ENCODE assay signal across 9 cellular contexts in genomic region chr22:22818861-22819855, GRCh38.
DNase-seq lines count a peak whose midpoint lies in the region; ATAC-seq and TF ChIP-seq lines count a peak whose summit lies in the region.
"Had no signal": no experiment of that assay in that cellular context is flagged by ENCODE, and none has a peak within 500 bp of the region (broad histone marks: within the 10 kb centered on the region; RNA-seq: fewer than 3 reads in every experiment).

No MANE protein-coding gene starts in this region.

- H3K9me3 ChIP-seq in trophoblast cell (ENCODE audit: insufficient read depth, low read depth, low read length) = peaks cover 35% of the 10 kb centered on the region

- no peaks in the 10 kb centered on the region for H3K36me3 ChIP-seq in trophoblast cell (ENCODE audit: control insufficient read depth in 1 of 2, insufficient read depth in 2 of 2, low read length in 2 of 2)

- H4K12ac ChIP-seq in trophoblast cell (ENCODE audit: low read depth, low read length) = no peak overlapping the region

- no peak overlapping the region for H3K18ac ChIP-seq in trophoblast cell (ENCODE audit: low read length)

- CTCF ChIA-PET in activated B cell treated with CpG ODN at 0.5 μM for 24 hours (lab: Charles Lee) = interaction anchor here (1.5 to 1.8 kb wide), 3 partner anchors 9 to 136 kb away, joined by 5 to 9 read pairs (median 5); no protein-coding TSS in a partner anchor

- peaks cover 18% of the 10 kb centered on the region for H3K27me3 Mint-ChIP-seq in activated B cell treated with CpG ODN at 0.5 μM for 24 hours
- peaks cover 4 to 17% of the 10 kb centered on the region in 2 donors for H3K27me3 Mint-ChIP-seq in stimulated activated naive B cell treated with anti-CD40 and anti-IgM and Interleukin-4, amounts not matched to agents 10 μg/mL and 1 μg/mL and 100 μg/mL, for 72 hours

- no peak overlapping the region for H3K9ac ChIP-seq in trophoblast cell (ENCODE audit: low read length)

- H4K91ac ChIP-seq in trophoblast cell (ENCODE audit: low read depth, low read length) = no peak overlapping the region

- no peaks in the 10 kb centered on the region for H3K79me2 ChIP-seq in trophoblast cell (ENCODE audit: control insufficient read depth, insufficient read depth, low read length, poor library complexity)

- ATAC-seq in HG03108 (IDR thresholded peaks at IDR 0.05; ENCODE audit: unreplicated experiment) (peak; percentile 50), activated B cell treated with CpG ODN at 0.5 μM for 24 hours (ENCODE audit: low read depth) (peak; percentile 72), HG03039 (IDR thresholded peaks at IDR 0.05; ENCODE audit: unreplicated experiment) (no peak)
- ATAC-seq in stimulated activated naive B cell treated with anti-CD40 and anti-IgM and Interleukin-4, amounts not matched to agents 10 μg/mL and 1 μg/mL and 100 μg/mL, for 72 hours (replicated peaks) = peak; percentile 81 to 83

- peak; percentile 25 for DNase-seq in activated CD4-positive, alpha-beta T cell treated with anti-CD3 and anti-CD28 coated beads, Interleukin-2, amount 50 U/mL, for 1 hour
- no peak for DNase-seq in activated CD4-positive, alpha-beta T cell treated with anti-CD3 and anti-CD28 coated beads for 1 hour
- no peak for DNase-seq in activated B cell treated with CpG ODN at 0.5 μM for 24 hours
- no peak for DNase-seq in stimulated activated naive B cell treated with anti-CD40 and anti-IgM and Interleukin-4, amounts not matched to agents 10 μg/mL and 1 μg/mL and 100 μg/mL, for 72 hours
- no peak for DNase-seq in T1000 (lab: John Stamatoyannopoulos, UW)
- DNase-seq in trophoblast cell = no peak
- DNase-seq: amygdala had no signal

- no peak overlapping the region for H2AK5ac ChIP-seq in trophoblast cell (ENCODE audit: low read length)

- H2BK120ac ChIP-seq in trophoblast cell (ENCODE audit: insufficient read depth, low read length, poor library complexity) = no peak overlapping the region

- H3K4me1 Mint-ChIP-seq in activated B cell treated with CpG ODN at 0.5 μM for 24 hours = peaks cover 63% of the 10 kb centered on the region
- peaks cover 50 to 65% of the 10 kb centered on the region in 2 donors for H3K4me1 Mint-ChIP-seq in stimulated activated naive B cell treated with anti-CD40 and anti-IgM and Interleukin-4, amounts not matched to agents 10 μg/mL and 1 μg/mL and 100 μg/mL, for 72 hours

- H3K27me3 ChIP-seq in trophoblast cell (ENCODE audit: insufficient read depth, low read length) = no peaks in the 10 kb centered on the region

- no peak overlapping the region for H3K23ac ChIP-seq in trophoblast cell (ENCODE audit: low read length)

- H3K4me2 ChIP-seq in trophoblast cell (ENCODE audit: low read length) = no peak overlapping the region

- WGBS in trophoblast cell (ENCODE audit: extremely low coverage, insufficient coverage, insufficient read length) = no CpG with 5 or more reads among the region's 12 CpGs

- no peaks in the 10 kb centered on the region for H3K9me3 Mint-ChIP-seq in activated B cell treated with CpG ODN at 0.5 μM for 24 hours
- H3K9me3 Mint-ChIP-seq in stimulated activated naive B cell treated with anti-CD40 and anti-IgM and Interleukin-4, amounts not matched to agents 10 μg/mL and 1 μg/mL and 100 μg/mL, for 72 hours = no peaks in the 10 kb centered on the region

- no peak overlapping the region for H2BK5ac ChIP-seq in trophoblast cell (ENCODE audit: low read depth, low read length, poor library complexity)

- H3K4me3 Mint-ChIP-seq in activated B cell treated with CpG ODN at 0.5 μM for 24 hours = no peak overlapping the region
- no peak overlapping the region for H3K4me3 Mint-ChIP-seq in stimulated activated naive B cell treated with anti-CD40 and anti-IgM and Interleukin-4, amounts not matched to agents 10 μg/mL and 1 μg/mL and 100 μg/mL, for 72 hours

- H3K79me1 ChIP-seq in trophoblast cell (ENCODE audit: low read length) = no peaks in the 10 kb centered on the region

- POLR2A ChIA-PET in activated B cell treated with CpG ODN at 0.5 μM for 24 hours (lab: Charles Lee) = interaction anchor here (0.7 to 1.0 kb wide), 2 partner anchors 9 to 31 kb away, joined by 3 read pairs; no protein-coding TSS in a partner anchor

- intact Hi-C loops in activated B cell treated with CpG ODN at 0.5 μM for 24 hours (cut with micrococcal nuclease) = no loop called here

- no peak overlapping the region for H3K14ac ChIP-seq in trophoblast cell (ENCODE audit: low read length)

- no peak overlapping the region for H4K8ac ChIP-seq in trophoblast cell (ENCODE audit: low read depth, low read length)

- H3K36me3 Mint-ChIP-seq in activated B cell treated with CpG ODN at 0.5 μM for 24 hours (ENCODE audit: low read depth) = no peaks in the 10 kb centered on the region
- H3K36me3 Mint-ChIP-seq in stimulated activated naive B cell treated with anti-CD40 and anti-IgM and Interleukin-4, amounts not matched to agents 10 μg/mL and 1 μg/mL and 100 μg/mL, for 72 hours = no peaks in the 10 kb centered on the region

- H3K4me1 ChIP-seq in trophoblast cell (ENCODE audit: control insufficient read depth in 1 of 2, insufficient read depth in 2 of 2, low read length in 2 of 2) = no peaks in the 10 kb centered on the region

- TF ChIP-seq CTCF in activated B cell treated with CpG ODN at 0.5 μM for 24 hours (IDR thresholded peaks at IDR 0.05) = no peak

- no peak overlapping the region for H3K4me3 ChIP-seq in trophoblast cell (ENCODE audit: low read depth, low read length)

- no peak overlapping the region for H2AFZ ChIP-seq in trophoblast cell (ENCODE audit: insufficient read depth, low read length, poor library complexity)

- no peak overlapping the region for H2BK12ac ChIP-seq in trophoblast cell (ENCODE audit: low read length)

- H3K4ac ChIP-seq in trophoblast cell (ENCODE audit: low read depth, low read length) = no peak overlapping the region

- no peak overlapping the region for H3K27ac ChIP-seq in trophoblast cell (ENCODE audit: low read depth, low read length)

- no peak overlapping the region for H3K27ac Mint-ChIP-seq in activated B cell treated with CpG ODN at 0.5 μM for 24 hours
- H3K27ac Mint-ChIP-seq in stimulated activated naive B cell treated with anti-CD40 and anti-IgM and Interleukin-4, amounts not matched to agents 10 μg/mL and 1 μg/mL and 100 μg/mL, for 72 hours = peak overlapping the region; percentile 68
